ENCODE assay signal across 1 cellular context in the genomic region with DNA sequence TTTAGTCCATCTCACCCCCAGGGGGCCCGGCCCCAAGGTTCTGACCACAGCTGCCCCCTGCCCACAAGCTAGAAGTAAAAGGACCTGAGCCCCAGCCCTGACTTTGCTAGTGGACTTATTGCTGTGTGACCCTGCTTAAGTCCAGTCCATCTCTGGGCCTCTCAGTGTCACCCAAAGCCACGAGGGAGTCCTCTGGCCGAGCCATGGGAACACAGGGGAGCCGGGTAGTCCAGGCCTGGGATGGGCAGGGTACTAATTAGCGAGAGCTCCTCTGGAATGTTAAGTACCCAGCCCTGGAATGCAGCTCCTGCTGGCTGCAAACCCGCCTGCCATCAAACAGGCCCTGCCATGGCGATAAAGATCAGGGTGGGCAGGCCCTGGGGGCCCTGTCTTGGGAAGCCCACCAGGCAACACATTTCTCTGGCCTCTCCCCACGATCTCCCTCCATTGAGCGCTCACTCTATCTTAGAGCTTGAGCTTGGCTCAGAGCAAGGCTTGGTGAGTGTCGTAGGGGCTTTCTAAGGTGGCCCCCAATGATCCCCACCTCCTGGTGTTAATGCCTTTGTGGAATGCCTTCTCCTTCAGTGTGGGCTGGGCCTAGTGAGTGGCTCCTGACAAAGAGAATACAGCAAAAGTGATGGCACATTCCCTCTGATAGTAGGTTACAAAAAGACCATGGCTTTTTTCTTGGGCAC.
TF ChIP-seq lines count a peak whose summit lies in the region.

No MANE protein-coding gene starts in this region.

TF ChIP-seq in HEK293, 187 proteins besides CTCF, POLR2A, EP300 and RAD21 (continued from another document):
- TF ChIP-seq, protein P1, sequence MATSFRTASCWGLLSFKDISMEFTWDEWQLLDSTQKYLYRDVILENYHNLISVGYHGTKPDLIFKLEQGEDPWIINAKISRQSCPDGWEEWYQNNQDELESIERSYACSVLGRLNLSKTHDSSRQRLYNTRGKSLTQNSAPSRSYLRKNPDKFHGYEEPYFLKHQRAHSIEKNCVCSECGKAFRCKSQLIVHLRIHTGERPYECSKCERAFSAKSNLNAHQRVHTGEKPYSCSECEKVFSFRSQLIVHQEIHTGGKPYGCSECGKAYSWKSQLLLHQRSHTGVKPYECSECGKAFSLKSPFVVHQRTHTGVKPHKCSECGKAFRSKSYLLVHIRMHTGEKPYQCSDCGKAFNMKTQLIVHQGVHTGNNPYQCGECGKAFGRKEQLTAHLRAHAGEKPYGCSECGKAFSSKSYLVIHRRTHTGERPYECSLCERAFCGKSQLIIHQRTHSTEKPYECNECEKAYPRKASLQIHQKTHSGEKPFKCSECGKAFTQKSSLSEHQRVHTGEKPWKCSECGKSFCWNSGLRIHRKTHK (tag by site-specific recombination; IDR thresholded peaks at IDR 0.05) = no peak
- no peak for TF ChIP-seq WT1 (tag by site-specific recombination; IDR thresholded peaks at IDR 0.05)
